Comparison of ENCODE assay signal across 9 cellular contexts in genomic region chr20:49674383-49675352, GRCh38. TPM values are rescaled to one million over a fixed set of nuclear protein-coding genes. Genes with fewer than 3 reads are reported as not detected.
DNase-seq lines count a peak whose midpoint lies in the region; ATAC-seq lines count a peak whose summit lies in the region.
"Had no signal": no experiment of that assay in that cellular context is flagged by ENCODE, and none has a peak within 500 bp of the region (broad histone marks: within the 10 kb centered on the region; RNA-seq: fewer than 3 reads in every experiment).

No MANE protein-coding gene starts in this region.

- H3K36me3 Mint-ChIP-seq in CD4-positive, alpha-beta memory T cell: no peaks in the 10 kb centered on the region
- H3K36me3 Mint-ChIP-seq in natural killer cell treated with Interleukin-12 subunit alpha and Interleukin-12 subunit beta and Interleukin-15 and Interleukin-18, amount 100 ng/mL, for 72 hours: no peaks in the 10 kb centered on the region
- peaks cover 0 to 20% of the 10 kb centered on the region in 2 donors for H3K36me3 Mint-ChIP-seq in activated naive CD4-positive, alpha-beta T cell treated with anti-CD3 and anti-CD28 coated beads, Interleukin-2, amount 50 U/mL, for 72 hours
- no peaks in the 10 kb centered on the region for H3K36me3 Mint-ChIP-seq in activated naive CD4-positive, alpha-beta T cell treated with anti-CD3 and anti-CD28 coated beads, Interleukin-2, amount 10 ng/mL, durations not matched to agents 7 days and 5 days

- no peak overlapping the region for H2AFZ ChIP-seq in Karpas-422 (ENCODE audit: low read length)

- H3K9me3 Mint-ChIP-seq in CD4-positive, alpha-beta memory T cell: peaks cover 0 to 2% (median 0%) of the 10 kb centered on the region in 8 donors
- no peaks in the 10 kb centered on the region for H3K9me3 Mint-ChIP-seq in natural killer cell treated with Interleukin-12 subunit alpha and Interleukin-12 subunit beta and Interleukin-15 and Interleukin-18, amount 100 ng/mL, for 72 hours
- no peaks in the 10 kb centered on the region for H3K9me3 Mint-ChIP-seq in activated naive CD4-positive, alpha-beta T cell treated with anti-CD3 and anti-CD28 coated beads, Interleukin-2, amount 50 U/mL, for 72 hours
- no peaks in the 10 kb centered on the region for H3K9me3 Mint-ChIP-seq in activated naive CD4-positive, alpha-beta T cell treated with anti-CD3 and anti-CD28 coated beads, Interleukin-2, amount 10 ng/mL, durations not matched to agents 7 days and 5 days

- H3K4me1 Mint-ChIP-seq in CD4-positive, alpha-beta memory T cell: peaks cover 48 to 90% (median 71%) of the 10 kb centered on the region in 4 donors
- peaks cover 76 to 82% of the 10 kb centered on the region in 2 donors for H3K4me1 Mint-ChIP-seq in natural killer cell treated with Interleukin-12 subunit alpha and Interleukin-12 subunit beta and Interleukin-15 and Interleukin-18, amount 100 ng/mL, for 72 hours (ENCODE audit: low read depth in 2 of 2)
- peaks cover 57% of the 10 kb centered on the region for H3K4me1 Mint-ChIP-seq in activated naive CD4-positive, alpha-beta T cell treated with anti-CD3 and anti-CD28 coated beads, Interleukin-2, amount 10 ng/mL, durations not matched to agents 7 days and 5 days

- ATAC-seq in natural killer cell treated with Interleukin-12 subunit alpha and Interleukin-12 subunit beta and Interleukin-15 and Interleukin-18, amount 100 ng/mL, for 72 hours: no peak
- ATAC-seq in activated naive CD4-positive, alpha-beta T cell treated with anti-CD3 and anti-CD28 coated beads, Interleukin-2, amount 50 U/mL, for 72 hours: no peak

- H3K27me3 ChIP-seq in CD4-positive, alpha-beta memory T cell (ENCODE audit: insufficient read depth, low read length): no peaks in the 10 kb centered on the region
- H3K27me3 ChIP-seq in Karpas-422 (ENCODE audit: low read length): 0 out of 2 replicates have a peak, but pooled peaks cover 2% of the 10 kb centered on the region

- H3K9me2 ChIP-seq in Karpas-422 (replicated peaks; ENCODE audit: insufficient read depth, low read length): no peaks in the 10 kb centered on the region

- H3K79me2 ChIP-seq in Karpas-422 (ENCODE audit: low read length): no peaks in the 10 kb centered on the region

- intact Hi-C loops in CD4-positive, alpha-beta memory T cell (cut with micrococcal nuclease): loop anchor here (5.0 kb wide), 1 partner anchor 38 kb away; the partner anchor contains the start of gene B4GALT5

- H4K20me1 ChIP-seq in Karpas-422 (ENCODE audit: insufficient read depth, low read depth, low read length): peaks cover 6% of the 10 kb centered on the region; the same call in 1 of the 2 replicates

- H3K4me1 ChIP-seq in CD4-positive, alpha-beta memory T cell (ENCODE audit: insufficient read depth, low read length): peaks cover 89% of the 10 kb centered on the region
- H3K4me1 ChIP-seq in Karpas-422 (ENCODE audit: low read length): peaks cover 39% of the 10 kb centered on the region

- H3K9me3 ChIP-seq in CD4-positive, alpha-beta memory T cell (ENCODE audit: control insufficient read depth in 1 of 2, low read length in 2 of 2): no peaks in the 10 kb centered on the region
- no peaks in the 10 kb centered on the region for H3K9me3 ChIP-seq in Karpas-422 (ENCODE audit: low read length)

- H3K27ac Mint-ChIP-seq in CD4-positive, alpha-beta memory T cell: peak overlapping the region; percentile 67 to 93 (median 87)
- peak overlapping the region; percentile 95 to 97 for H3K27ac Mint-ChIP-seq in natural killer cell treated with Interleukin-12 subunit alpha and Interleukin-12 subunit beta and Interleukin-15 and Interleukin-18, amount 100 ng/mL, for 72 hours
- no peak overlapping the region for H3K27ac Mint-ChIP-seq in activated naive CD4-positive, alpha-beta T cell treated with anti-CD3 and anti-CD28 coated beads, Interleukin-2, amount 50 U/mL, for 72 hours
- H3K27ac Mint-ChIP-seq in activated naive CD4-positive, alpha-beta T cell treated with anti-CD3 and anti-CD28 coated beads, Interleukin-2, amount 10 ng/mL, durations not matched to agents 7 days and 5 days: no peak overlapping the region

- no peak overlapping the region for H3K4me3 ChIP-seq in CD4-positive, alpha-beta memory T cell (ENCODE audit: low read length in 2 of 2)
- H3K4me3 ChIP-seq in Karpas-422 (ENCODE audit: low read length): no peak overlapping the region

- CTCF ChIA-PET in CD4-positive, alpha-beta memory T cell (lab: Charles Lee; ENCODE audit: partially characterized antibody): interaction anchor here (0.7 to 1.8 kb wide), 4 partner anchors 9 to 213 kb away, joined by 3 to 7 read pairs (median 3); no protein-coding TSS in a partner anchor
- CTCF ChIA-PET in activated naive CD4-positive, alpha-beta T cell treated with anti-CD3 and anti-CD28 coated beads, Interleukin-2, amount 10 ng/mL, durations not matched to agents 7 days and 5 days (lab: Charles Lee): no interaction called here

- no peaks in the 10 kb centered on the region for H3K36me3 ChIP-seq in CD4-positive, alpha-beta memory T cell (ENCODE audit: insufficient read depth, low read length)
- no peaks in the 10 kb centered on the region for H3K36me3 ChIP-seq in Karpas-422 (ENCODE audit: insufficient read depth, low read length)

- no peaks in the 10 kb centered on the region for H3K27me3 Mint-ChIP-seq in CD4-positive, alpha-beta memory T cell
- H3K27me3 Mint-ChIP-seq in natural killer cell treated with Interleukin-12 subunit alpha and Interleukin-12 subunit beta and Interleukin-15 and Interleukin-18, amount 100 ng/mL, for 72 hours: no peaks in the 10 kb centered on the region
- H3K27me3 Mint-ChIP-seq in activated naive CD4-positive, alpha-beta T cell treated with anti-CD3 and anti-CD28 coated beads, Interleukin-2, amount 10 ng/mL, durations not matched to agents 7 days and 5 days: no peaks in the 10 kb centered on the region

- no peak for DNase-seq in CD4-positive, alpha-beta memory T cell
- DNase-seq in Karpas-422 (peak; percentile 31), dermis blood vessel endothelial cell (peak; percentile 60), retina (no peak)
- DNase-seq in natural killer cell treated with Interleukin-12 subunit alpha and Interleukin-12 subunit beta and Interleukin-15 and Interleukin-18, amount 100 ng/mL, for 72 hours (ENCODE audit: low spot score): no peak
- DNase-seq in activated naive CD4-positive, alpha-beta T cell treated with anti-CD3 and anti-CD28 coated beads, Interleukin-2, amount 50 U/mL, for 72 hours (ENCODE audit: low spot score in 2 of 2): no peak
- DNase-seq in central memory CD4-positive, alpha-beta T cell: no peak
- no peak for DNase-seq in activated naive CD4-positive, alpha-beta T cell treated with anti-CD3 and anti-CD28 coated beads, Interleukin-2, amount 10 ng/mL, durations not matched to agents 7 days and 5 days
- DNase-seq: NCI-H524 had no signal

- H3K4me3 Mint-ChIP-seq in CD4-positive, alpha-beta memory T cell: peak overlapping the region in 5 of 8 donors; percentile 19 to 59 (median 31)
- H3K4me3 Mint-ChIP-seq in natural killer cell treated with Interleukin-12 subunit alpha and Interleukin-12 subunit beta and Interleukin-15 and Interleukin-18, amount 100 ng/mL, for 72 hours: peak overlapping the region; percentile 82
- no peak overlapping the region for H3K4me3 Mint-ChIP-seq in activated naive CD4-positive, alpha-beta T cell treated with anti-CD3 and anti-CD28 coated beads, Interleukin-2, amount 10 ng/mL, durations not matched to agents 7 days and 5 days

- peak overlapping the region; percentile 29 for H3K27ac ChIP-seq in CD4-positive, alpha-beta memory T cell (ENCODE audit: low read depth, low read length)
- H3K27ac ChIP-seq in Karpas-422 (ENCODE audit: low read length): no peak overlapping the region

- H3K4me2 ChIP-seq in Karpas-422 (ENCODE audit: low read depth, low read length, poor library complexity, severe bottlenecking): no peak overlapping the region

- POLR2A ChIA-PET in CD4-positive, alpha-beta memory T cell (lab: Charles Lee; ENCODE audit: partially characterized antibody): interaction anchor here (1.0 to 2.4 kb wide), 6 partner anchors 10 to 138 kb away, joined by 3 to 11 read pairs (median 5); partner anchors contain the start of genes B4GALT5 and SLC9A8

- no peak overlapping the region for H3K9ac ChIP-seq in Karpas-422 (ENCODE audit: low read length)

RNA-seq across cellular contexts. Expression of gene B4GALT5, which starts 39.0 kb away (rescaled TPM):
- total RNA-seq in CD4-positive, alpha-beta memory T cell: 1 to 10 TPM; 5.5 to 6.2 TPM
- 1 to 10 TPM in 1 of 2 donors, under 1 TPM in 1; 0.43 to 2.4 TPM for polyA plus RNA-seq in CD4-positive, alpha-beta memory T cell
- 2.6 and 3.7 TPM in 2 replicates for total RNA-seq in Karpas-422 (2014; rRNA removed; shearing (Covaris generic); ENCODE audit: low replicate concordance)
- 63.3 and 65.1 TPM in 2 replicates for total RNA-seq in dermis blood vessel endothelial cell
- 10 to 100 TPM; 62.1 to 74.9 TPM for total RNA-seq in natural killer cell treated with Interleukin-12 subunit alpha and Interleukin-12 subunit beta and Interleukin-15 and Interleukin-18, amount 100 ng/mL, for 72 hours
- total RNA-seq in activated naive CD4-positive, alpha-beta T cell treated with anti-CD3 and anti-CD28 coated beads, Interleukin-2, amount 50 U/mL, for 72 hours: 10 to 100 TPM in 1 of 2 donors, 1 to 10 TPM in 1; 9.4 to 19.0 TPM

Comparison
In these comparisons a context has a peak if more than half of its experiments do, and no peak if none do; other contexts are left out.
1. DNase-seq: peak in Karpas-422 (single experiment) and dermis blood vessel endothelial cell (single experiment); none in CD4-positive, alpha-beta memory T cell (0 of 5), natural killer cell treated with Interleukin-12 subunit alpha and Interleukin-12 subunit beta and Interleukin-15 and Interleukin-18, amount 100 ng/mL, for 72 hours (single experiment), retina (single experiment), activated naive CD4-positive, alpha-beta T cell treated with anti-CD3 and anti-CD28 coated beads, Interleukin-2, amount 50 U/mL, for 72 hours (0 of 2), central memory CD4-positive, alpha-beta T cell (single experiment) and activated naive CD4-positive, alpha-beta T cell treated with anti-CD3 and anti-CD28 coated beads, Interleukin-2, amount 10 ng/mL, durations not matched to agents 7 days and 5 days (single experiment).
2. H3K27ac Mint-ChIP-seq: peak in CD4-positive, alpha-beta memory T cell (7 of 7) and natural killer cell treated with Interleukin-12 subunit alpha and Interleukin-12 subunit beta and Interleukin-15 and Interleukin-18, amount 100 ng/mL, for 72 hours (2 of 2); none in activated naive CD4-positive, alpha-beta T cell treated with anti-CD3 and anti-CD28 coated beads, Interleukin-2, amount 50 U/mL, for 72 hours (0 of 2) and activated naive CD4-positive, alpha-beta T cell treated with anti-CD3 and anti-CD28 coated beads, Interleukin-2, amount 10 ng/mL, durations not matched to agents 7 days and 5 days (single experiment).